21 cellular contexts compared by ENCODE assay signal in the genomic region with DNA sequence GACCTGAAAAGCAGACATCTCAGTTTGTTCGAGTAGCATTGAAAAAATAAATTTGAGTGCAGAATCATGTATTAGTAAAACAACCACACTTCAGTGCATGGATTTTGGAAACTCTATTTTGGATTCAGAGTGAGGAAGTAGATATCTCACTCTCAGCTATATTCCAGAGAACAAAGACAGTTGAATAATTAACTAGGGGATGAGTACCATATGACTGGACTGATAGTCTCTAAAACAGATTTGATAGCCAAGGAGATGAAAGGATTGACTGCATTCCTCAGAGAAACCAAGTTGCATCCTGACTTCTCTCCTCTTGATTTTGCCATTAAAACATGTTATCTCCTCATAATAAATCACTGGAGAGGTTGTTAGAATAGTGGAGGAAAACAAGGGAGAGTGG.
"Had no signal": no experiment of that assay in that cellular context is flagged by ENCODE, and none has a peak within 500 bp of the region (broad histone marks: within the 10 kb centered on the region; RNA-seq: fewer than 3 reads in every experiment).

No MANE protein-coding gene starts in this region.

- ATAC-seq: natural killer cell; psoas muscle; right cardiac atrium; right lobe of liver; stimulated activated effector memory CD8-positive, alpha-beta T cell treated with anti-CD3 and anti-CD28 coated beads, Interleukin-12 subunit alpha, Interleukin-12 subunit beta, amount 100 ng/mL, for 72 hours; stimulated activated naive B cell treated with anti-CD40 and anti-IgM and Interleukin-4, amounts not matched to agents 10 μg/mL and 1 μg/mL and 100 μg/mL, for 72 hours had no signal

- DNase-seq: natural killer cell; occipital lobe; ovary; posterior cingulate gyrus; psoas muscle; right cardiac atrium; right lobe of liver; sigmoid colon; small intestine; stimulated activated CD4-positive, alpha-beta T cell treated with anti-CD3 and anti-CD28 coated beads, Interleukin-15, amount 100 ng/mL, for 24 hours; stimulated activated CD4-positive, alpha-beta T cell treated with anti-CD3 and anti-CD28 coated beads, Interleukin-2, amount 100 ng/mL, for 24 hours; stimulated activated CD4-positive, alpha-beta T cell treated with anti-CD3 and anti-CD28 coated beads, Interleukin-2, amount 100 ng/mL, for 48 hours; stimulated activated CD4-positive, alpha-beta T cell treated with anti-CD3 and anti-CD28 coated beads, Interleukin-4, amount 100 ng/mL, for 24 hours; stimulated activated naive B cell treated with anti-CD40 and anti-IgM and Interleukin-4, amounts not matched to agents 10 μg/mL and 1 μg/mL and 100 μg/mL, for 72 hours; stimulated activated naive CD4-positive, alpha-beta T cell treated with Interleukin-2 at 50 U/mL for 16 hours; stomach; thyroid gland; trophoblast cell; upper lobe of left lung; uterus had no signal

- FAIRE-seq: small intestine had no signal
